ENCODE assay signal across 20 cellular contexts in the genomic region with DNA sequence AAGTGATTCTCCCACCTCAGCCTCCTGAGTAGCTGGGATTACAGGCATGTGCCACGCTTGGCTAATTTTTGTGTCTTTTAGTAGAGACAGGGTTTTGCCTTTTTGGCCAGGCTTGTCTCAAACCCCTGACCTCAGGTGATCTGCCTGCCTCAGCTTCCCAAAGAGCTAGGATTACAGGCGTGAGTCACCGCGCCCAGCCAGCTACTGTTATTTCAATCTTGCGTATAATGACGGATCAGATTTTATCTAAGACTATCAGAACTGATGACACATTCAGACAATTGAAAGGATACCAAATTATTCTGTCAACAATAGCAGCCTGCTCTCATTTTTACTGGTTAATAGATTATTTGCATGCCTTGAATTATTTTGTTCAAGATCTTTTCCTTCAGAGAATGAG.
DNase-seq lines count a peak whose midpoint lies in the region; ATAC-seq and TF ChIP-seq lines count a peak whose summit lies in the region.
"Had no signal": no experiment of that assay in that cellular context is flagged by ENCODE, and none has a peak within 500 bp of the region (broad histone marks: within the 10 kb centered on the region; RNA-seq: fewer than 3 reads in every experiment).

No MANE protein-coding gene starts in this region.

- no peaks in the 10 kb centered on the region for H4K20me1 ChIP-seq in PC-3 (ENCODE audit: low read length)
- H4K20me1 ChIP-seq: BLaER1 had no signal

- no peaks in the 10 kb centered on the region for H3K4me1 ChIP-seq in HEK293 (ENCODE audit: control insufficient read depth, insufficient read depth, low read length)
- H3K4me1 ChIP-seq in PC-3 (ENCODE audit: insufficient read depth, low read length) = no peaks in the 10 kb centered on the region
- H3K4me1 ChIP-seq: BLaER1, SJSA1 had no signal

- DNase-seq in PC-3 = peak; percentile 46
- DNase-seq in choroid plexus epithelial cell (ENCODE audit: low read depth) = peak; percentile 13
- DNase-seq in NCI-H146 (lab: John Stamatoyannopoulos, UW) = no peak
- DNase-seq in AML-193 (lab: John Stamatoyannopoulos, UW) = no peak
- DNase-seq: CD4-positive, alpha-beta T cell; COR-L47; DMS79; KBM-7; NCI-H1092 treated with DMSO at 0.1 percent for 48 hours; NCI-H2029 treated with DMSO at 0.1 percent for 48 hours; NCI-H2171; NCI-H345; NCI-H524; NCI-H82 had no signal

- H3K9me3 ChIP-seq in HEK293 (ENCODE audit: control insufficient read depth, insufficient read depth, low read depth, low read length) = no peaks in the 10 kb centered on the region
- no peaks in the 10 kb centered on the region; the same call in 1 of the 2 replicates for H3K9me3 ChIP-seq in PC-3 (ENCODE audit: low read length)
- H3K9me3 ChIP-seq: BLaER1, SJSA1 had no signal

- POLR2A ChIA-PET in HEK293 (lab: Yijun Ruan, JAX) = no interaction called here
- POLR2A ChIA-PET in PC-3 (lab: Charles Lee; ENCODE audit: unreplicated experiment) = no interaction called here

- intact Hi-C loops in PC-3 (cut with micrococcal nuclease) = no loop called here

- CTCF ChIA-PET in HEK293 (lab: Yijun Ruan, JAX) = interaction anchor here (1.0 kb wide), 1 partner anchor 20 kb away, joined by 3 read pairs; no protein-coding TSS in a partner anchor
- CTCF ChIA-PET in PC-3 (lab: Charles Lee) = interaction anchor here (0.6 kb wide), 1 partner anchor 494 kb away, joined by 5 read pairs; no protein-coding TSS in a partner anchor

- no peak overlapping the region for H3K4me2 ChIP-seq in PC-3 (ENCODE audit: low read length)
- H3K4me2 ChIP-seq: BLaER1 had no signal

- H3F3A ChIP-seq in PC-3 (ENCODE audit: low read length, unreplicated experiment) = no peaks in the 10 kb centered on the region

- no peak overlapping the region for H2AFZ ChIP-seq in PC-3 (ENCODE audit: low read length)

- H3K9ac ChIP-seq in PC-3 (ENCODE audit: low read length) = no peak overlapping the region
- H3K9ac ChIP-seq: BLaER1 had no signal

- H3K36me3 ChIP-seq in HEK293 (ENCODE audit: control insufficient read depth in 2 of 2, insufficient read depth in 1 of 2, low read length in 2 of 2) = no peaks in the 10 kb centered on the region
- H3K36me3 ChIP-seq in PC-3 (ENCODE audit: low read depth, low read length) = no peaks in the 10 kb centered on the region
- H3K36me3 ChIP-seq: BLaER1, SJSA1 had no signal

- no peak for ATAC-seq in PC-3
- no peak for ATAC-seq in GM19328 (IDR thresholded peaks at IDR 0.05; ENCODE audit: unreplicated experiment)
- ATAC-seq in GM21447 (IDR thresholded peaks at IDR 0.05; ENCODE audit: unreplicated experiment) = no peak
- ATAC-seq: Right ventricle myocardium inferior had no signal

- H3K27me3 ChIP-seq in PC-3 (ENCODE audit: low read length) = 0 out of 2 replicates have a peak, but pooled peaks cover 4% of the 10 kb centered on the region
- H3K27me3 ChIP-seq: BLaER1, SJSA1 had no signal

- H3K4me3 ChIP-seq in HEK293 (ENCODE audit: low read depth, low read length) = no peak overlapping the region
- no peak overlapping the region for H3K4me3 ChIP-seq in PC-3 (ENCODE audit: low read length)
- H3K4me3 ChIP-seq in choroid plexus epithelial cell (ENCODE audit: low read depth, low read length) = no peak overlapping the region
- H3K4me3 ChIP-seq: BLaER1, SJSA1 had no signal

- H3K27ac ChIP-seq in HEK293 (ENCODE audit: extremely low read depth, low read depth, low read length) (no peak overlapping the region), PC-3 (ENCODE audit: low read length) (no peak overlapping the region)
- H3K27ac ChIP-seq: BLaER1, SJSA1 had no signal

- no peaks in the 10 kb centered on the region for H3K79me2 ChIP-seq in PC-3 (ENCODE audit: low read length)

- no peak for TF ChIP-seq CTCF in HEK293 (tag by site-specific recombination; IDR thresholded peaks at IDR 0.05)
- no peak for TF ChIP-seq CTCF in PC-3 (conservative IDR thresholded peaks at IDR 0.05; ENCODE audit: low read depth, low read length)
- TF ChIP-seq CTCF in choroid plexus epithelial cell (conservative IDR thresholded peaks at IDR 0.05; ENCODE audit: low read depth, low read length) = no peak

- H3K9me2 ChIP-seq in PC-3 (replicated peaks; ENCODE audit: low read length) = no peaks in the 10 kb centered on the region

- no TSS peak for BruUV-seq in PC-3 (replicated peaks; lab: Mats Ljungman, UMichigan)

TF ChIP-seq in HEK293, 187 proteins besides CTCF, POLR2A, EP300 and RAD21:
- no peak for TF ChIP-seq ZNF621 (tag by site-specific recombination; IDR thresholded peaks at IDR 0.05)
- no peak for TF ChIP-seq GLI2 (tag by site-specific recombination; IDR thresholded peaks at IDR 0.05; ENCODE audit: borderline replicate concordance, low read depth)
- TF ChIP-seq ZNF660 (tag by site-specific recombination; IDR thresholded peaks at IDR 0.05) = no peak
- TF ChIP-seq ZBTB48 (tag by site-specific recombination; IDR thresholded peaks at IDR 0.05) = peak; percentile 42; the same call in 1 of the 2 replicates
- TF ChIP-seq ZNF335 (tag by site-specific recombination; conservative IDR thresholded peaks at IDR 0.05) = 0 out of 2 replicates have a peak, but pooled peaks have one; percentile 40
- TF ChIP-seq ZNF174 (tag by site-specific recombination; IDR thresholded peaks at IDR 0.05) = no peak
- TF ChIP-seq ZNF488 (tag by site-specific recombination; IDR thresholded peaks at IDR 0.05) = no peak
- TF ChIP-seq OSR2 (tag by site-specific recombination; IDR thresholded peaks at IDR 0.05) = peak; percentile 53; the same call in 1 of the 2 replicates
TF ChIP-seq in HEK293: peak in this region for 3.

Comparison
In these comparisons a context has a peak if more than half of its experiments do, and no peak if none do; other contexts are left out.
1. DNase-seq: peak in PC-3 (single experiment) and choroid plexus epithelial cell (single experiment); none in NCI-H146 (single experiment) and AML-193 (0 of 2).